15 cellular contexts compared by ENCODE assay signal in genomic region chr2:218407717-218408116, GRCh38. TPM values are rescaled to one million over a fixed set of nuclear protein-coding genes. Genes with fewer than 3 reads are reported as not detected.
DNase-seq lines count a peak whose midpoint lies in the region; ATAC-seq, FAIRE-seq and TF ChIP-seq lines count a peak whose summit lies in the region.
"Had no signal": no experiment of that assay in that cellular context is flagged by ENCODE, and none has a peak within 500 bp of the region (broad histone marks: within the 10 kb centered on the region; RNA-seq: fewer than 3 reads in every experiment).

No MANE protein-coding gene starts in this region.

- POLR2A ChIA-PET in HepG2 (lab: Yijun Ruan, JAX) = interaction anchor here (0.8 to 2.7 kb wide), 2 partner anchors 10 to 12 kb away, joined by 3 to 17 read pairs; partner anchors contain the start of gene VIL1

- H3K9ac ChIP-seq in HepG2 (ENCODE audit: insufficient read depth, low read depth, low read length) = no peak overlapping the region

- 73% methylated on average over 8 of the region's 8 CpGs for WGBS in HepG2 (ENCODE audit: low lambda C conversion rate)
- 93% methylated on average over 5 of the region's 8 CpGs for WGBS in right lobe of liver (ENCODE audit: insufficient coverage, low coverage, low lambda C conversion rate, missing lambda C conversion rate)

- no peak overlapping the region for H2AFZ ChIP-seq in HepG2 (ENCODE audit: low read length)

- H3K4me3 Mint-ChIP-seq in nephron = peak overlapping the region in 2 of 3 experiments; percentile 33 to 42

- intact Hi-C loops in HepG2 (cut with micrococcal nuclease; ENCODE audit: unreplicated experiment) (loop anchor here (2.0 kb wide), 1 partner anchor 37 kb away; no protein-coding TSS in a partner anchor), right lobe of liver (cut with DNase I) (loop anchor here (5.0 to 10.0 kb wide), 3 partner anchors 57 to 247 kb away; partner anchors contain the start of genes BCS1L (in 1 of the 2) and ZNF142 (in 1 of the 2)), ascending aorta (cut with DNase I) (loop anchor here (2.0 kb wide), 2 partner anchors 59 to 191 kb away; partner anchors contain the start of gene ARPC2)

- TF ChIP-seq EP300 in HepG2 (IDR thresholded peaks at IDR 0.05; ENCODE audit: low read depth in 2 of 2, low read length in 2 of 2) (no peak), HepG2 (CRISPR knock-in tag; IDR thresholded peaks at IDR 0.05; ENCODE audit: borderline replicate concordance) (no peak)

- in situ Hi-C loops in HepG2 (cut with HindIII; ENCODE audit: extremely low pct_ligation_motif_present, low pct_unique_long_range_greater_than_20kb) (loop anchor here (5.0 kb wide), 1 partner anchor 60 kb away; no protein-coding TSS in a partner anchor), GM13976 (cut with MboI; ENCODE audit: low sequenced_read_pairs, unreplicated experiment) (loop anchor here (25.0 kb wide), 2 partner anchors 230 to 430 kb away; partner anchors contain the start of gene PRKAG3)

- H3K27me3 Mint-ChIP-seq in nephron (ENCODE audit: low read depth) = no peaks in the 10 kb centered on the region

- peak overlapping the region; percentile 100 for H3K4me2 ChIP-seq in HepG2 (ENCODE audit: low read depth, low read length)

- no peaks in the 10 kb centered on the region for H3K9me3 ChIP-seq in HepG2 (ENCODE audit: low read length)
- no peaks in the 10 kb centered on the region for H3K9me3 ChIP-seq in right lobe of liver
- H3K9me3 ChIP-seq in ascending aorta = no peaks in the 10 kb centered on the region

- peak overlapping the region in 1 of 3 experiments; percentile 86; a peak in 1 of 6 replicates for H3K4me3 ChIP-seq in HepG2 (replicated peaks in 1 of 3; ENCODE audit: insufficient read depth in 1 of 3, low read depth in 2 of 3, low read length in 3 of 3)
- H3K4me3 ChIP-seq in right lobe of liver = no peak overlapping the region
- peak overlapping the region in 1 of 2 donors; percentile 65 for H3K4me3 ChIP-seq in ascending aorta

- H3K9me3 Mint-ChIP-seq in nephron = no peaks in the 10 kb centered on the region
- H3K9me3 Mint-ChIP-seq: activated naive CD8-positive, alpha-beta T cell treated with anti-CD3 and anti-CD28 coated beads for 36 hours; neural crest cell had no signal

- H4K20me1 ChIP-seq in HepG2 (ENCODE audit: insufficient read depth, low read length) = no peaks in the 10 kb centered on the region; the same call in 1 of the 2 replicates

- peaks cover 6% of the 10 kb centered on the region for H3K79me2 ChIP-seq in HepG2 (ENCODE audit: insufficient read depth, low read length)

- no peak for ATAC-seq in HepG2
- ATAC-seq in right lobe of liver = no peak
- ATAC-seq in GM21619 (IDR thresholded peaks at IDR 0.05; ENCODE audit: unreplicated experiment) = no peak

- no peak for TF ChIP-seq RAD21 in HepG2 (CRISPR knock-in tag; IDR thresholded peaks at IDR 0.05)

- H3K36me3 Mint-ChIP-seq in nephron (ENCODE audit: low read depth) = peaks cover 12% of the 10 kb centered on the region

- TF ChIP-seq POLR2A in HepG2 (IDR thresholded peaks at IDR 0.05; ENCODE audit: insufficient read depth in 1 of 2, low read depth in 2 of 2, low read length in 2 of 2) (peak in 1 of 2 experiments; percentile 1; a peak in 1 of 4 replicates), right lobe of liver (IDR thresholded peaks at IDR 0.05) (no peak)

- H3K4me1 Mint-ChIP-seq in nephron = peaks cover 43% of the 10 kb centered on the region

- CTCF ChIA-PET in HepG2 (lab: Yijun Ruan, JAX; ENCODE audit: low intra/inter-chr PET ratio, low total read pairs) = interaction anchor here (1.2 to 1.4 kb wide), 2 partner anchors 107 to 109 kb away, joined by 3 to 4 read pairs; no protein-coding TSS in a partner anchor

- no peak overlapping the region for H3K27ac ChIP-seq in HepG2 (ENCODE audit: extremely low read length, insufficient read depth, low read length)
- no peak overlapping the region for H3K27ac ChIP-seq in right lobe of liver
- peak overlapping the region; percentile 88 to 94 for H3K27ac ChIP-seq in ascending aorta

- TF ChIP-seq CTCF in HepG2 (CRISPR knock-in tag; IDR thresholded peaks at IDR 0.05) = no peak
- no peak for TF ChIP-seq CTCF in right lobe of liver (IDR thresholded peaks at IDR 0.05)
- TF ChIP-seq CTCF in ascending aorta (IDR thresholded peaks at IDR 0.05) = no peak
- no peak for TF ChIP-seq CTCF in nephron (IDR thresholded peaks at IDR 0.05; ENCODE audit: unreplicated experiment in 3 of 3)
- TF ChIP-seq CTCF in GM13976 (IDR thresholded peaks at IDR 0.05; ENCODE audit: borderline replicate concordance, control extremely low read depth, extremely low read depth, insufficient read depth, missing control alignments) = no peak

- H3K36me3 ChIP-seq in HepG2 (replicated peaks in 1 of 2; ENCODE audit: control insufficient read depth in 1 of 2, insufficient read depth in 2 of 2, low read length in 2 of 2) (peaks cover 10 to 20% of the 10 kb centered on the region in 2 experiments; a peak in 4 of 5 replicates), right lobe of liver (peaks cover 0 to 24% (median 10%) of the 10 kb centered on the region in 4 donors), ascending aorta (peaks cover 22 to 24% of the 10 kb centered on the region in 2 donors)

- H3K4me1 ChIP-seq in HepG2 (ENCODE audit: insufficient read depth, low read length) (peaks cover 50% of the 10 kb centered on the region), right lobe of liver (peaks cover 0 to 32% (median 14%) of the 10 kb centered on the region in 4 donors), ascending aorta (peaks cover 0 to 29% of the 10 kb centered on the region in 2 donors)

- no peak for FAIRE-seq in HepG2 (lab: Jason Lieb, UNC)
- FAIRE-seq: G401.6, islet of Langerhans had no signal

- no TSS peak for BruUV-seq in HepG2 (replicated peaks; lab: Mats Ljungman, UMichigan)

- H3K27me3 ChIP-seq in HepG2 (ENCODE audit: control insufficient read depth in 1 of 2, insufficient read depth in 2 of 2, low read length in 2 of 2) = no peaks in the 10 kb centered on the region
- H3K27me3 ChIP-seq in right lobe of liver = no peaks in the 10 kb centered on the region
- no peaks in the 10 kb centered on the region for H3K27me3 ChIP-seq in ascending aorta

- DNase-seq in HepG2 (ENCODE audit: low spot score) (no peak), right lobe of liver (no peak), ascending aorta (ENCODE audit: low spot score in 2 of 2) (no peak), NCI-H524 (lab: John Stamatoyannopoulos, UW) (no peak), SIG-M5 (lab: John Stamatoyannopoulos, UW) (no peak), GM13976 (ENCODE audit: low spot score) (no peak)
- DNase-seq: NCI-H1930; NK-92 treated with Interleukin-12 subunit alpha and Interleukin-12 subunit beta, amount 100 ng/mL, for 24 hours had no signal

- peak overlapping the region; percentile 95 to 98 (median 96) for H3K27ac Mint-ChIP-seq in nephron

RNA-seq across cellular contexts. Expression of gene CTDSP1, which starts 8.0 kb away (rescaled TPM):
- total RNA-seq in HepG2 (2016; rRNA removed; fragmentation: Illumina TruSeq; extraction: Trizol) = 78.5 and 91.0 TPM in 2 replicates
- 61.6 and 62.5 TPM in 2 replicates for total RNA-seq in HepG2 (2016; cell fraction: cytosol; rRNA removed; fragmentation: Illumina TruSeq; extraction: Trizol; ENCODE audit: low read depth)
- total RNA-seq in HepG2 (2016; cell fraction: insoluble cytoplasmic fraction; rRNA removed; fragmentation: Illumina TruSeq; extraction: Trizol) = 72.7 and 92.2 TPM in 2 replicates
- total RNA-seq in HepG2 (2016; cell fraction: membrane; rRNA removed; fragmentation: Illumina TruSeq; extraction: Trizol) = 98.7 and 108 TPM in 2 replicates
- 63.4 and 77.8 TPM in 2 replicates for total RNA-seq in HepG2 (2016; cell fraction: nucleus; rRNA removed; fragmentation: Illumina TruSeq; extraction: Trizol)
- polyA plus RNA-seq in HepG2 (2011; rRNA removed) = 268 and 270 TPM in 2 replicates
- polyA plus RNA-seq in HepG2 (2011; cell fraction: cytosol; rRNA removed) = 216 and 257 TPM in 2 replicates
- 595 and 749 TPM in 2 replicates for polyA plus RNA-seq in HepG2 (2011; cell fraction: nucleus; rRNA removed)
- polyA plus RNA-seq in HepG2 (2012) = 72.7 and 87.5 TPM in 2 replicates
- polyA plus RNA-seq in HepG2 (2016; cell fraction: cytosol; fragmentation: Illumina TruSeq; extraction: Trizol; ENCODE audit: low read depth) = 60.8 and 65.7 TPM in 2 replicates
- polyA plus RNA-seq in HepG2 (2016; cell fraction: insoluble cytoplasmic fraction; fragmentation: Illumina TruSeq; extraction: Trizol; ENCODE audit: low read depth) = 106 and 117 TPM in 2 replicates
- polyA plus RNA-seq in HepG2 (2016; cell fraction: membrane; fragmentation: Illumina TruSeq; extraction: Trizol; ENCODE audit: low read depth) = 114 and 123 TPM in 2 replicates
- polyA plus RNA-seq in HepG2 (2016; cell fraction: nucleus; fragmentation: Illumina TruSeq; extraction: Trizol; ENCODE audit: insufficient read depth, low read depth) = 131 and 137 TPM in 2 replicates
- 139 and 364 TPM in 2 replicates for polyA minus RNA-seq in HepG2 (2011; rRNA and poly(A)+ RNA removed; ENCODE audit: low replicate concordance)
- 88.3 and 92.0 TPM in 2 replicates for polyA minus RNA-seq in HepG2 (2011; cell fraction: cytosol; rRNA and poly(A)+ RNA removed)
- 159 and 160 TPM in 2 replicates for polyA minus RNA-seq in HepG2 (2011; cell fraction: nucleus; rRNA and poly(A)+ RNA removed)
- 10 to 100 TPM; 55.1 to 95.9 (median 75.6) TPM for total RNA-seq in right lobe of liver
- 144 TPM for total RNA-seq in ascending aorta

RNA-seq across cellular contexts. Expression of gene VIL1, which starts 11.2 kb away (rescaled TPM):
- total RNA-seq in HepG2 (2016; rRNA removed; fragmentation: Illumina TruSeq; extraction: Trizol) (301 and 337 TPM in 2 replicates), right lobe of liver (100 to 1,000 TPM in 1 of 6 experiments, 10 to 100 TPM in 2, 1 to 10 TPM in 3; 2.1 to 118 (median 19.1) TPM), ascending aorta (not detected)
- total RNA-seq in HepG2 (2016; cell fraction: cytosol; rRNA removed; fragmentation: Illumina TruSeq; extraction: Trizol; ENCODE audit: low read depth) = 59.0 and 67.7 TPM in 2 replicates
- total RNA-seq in HepG2 (2016; cell fraction: insoluble cytoplasmic fraction; rRNA removed; fragmentation: Illumina TruSeq; extraction: Trizol) = 281 and 313 TPM in 2 replicates
- total RNA-seq in HepG2 (2016; cell fraction: membrane; rRNA removed; fragmentation: Illumina TruSeq; extraction: Trizol) = 183 and 224 TPM in 2 replicates
- total RNA-seq in HepG2 (2016; cell fraction: nucleus; rRNA removed; fragmentation: Illumina TruSeq; extraction: Trizol) = 188 and 190 TPM in 2 replicates
- 287 and 352 TPM in 2 replicates for polyA plus RNA-seq in HepG2 (2011; rRNA removed)
- polyA plus RNA-seq in HepG2 (2011; cell fraction: cytosol; rRNA removed) = 169 and 211 TPM in 2 replicates
- polyA plus RNA-seq in HepG2 (2011; cell fraction: nucleus; rRNA removed) = 756 and 778 TPM in 2 replicates
- polyA plus RNA-seq in HepG2 (2012) = 201 and 249 TPM in 2 replicates
- polyA plus RNA-seq in HepG2 (2016; cell fraction: cytosol; fragmentation: Illumina TruSeq; extraction: Trizol; ENCODE audit: low read depth) = 85.6 and 100 TPM in 2 replicates
- 215 and 265 TPM in 2 replicates for polyA plus RNA-seq in HepG2 (2016; cell fraction: insoluble cytoplasmic fraction; fragmentation: Illumina TruSeq; extraction: Trizol; ENCODE audit: low read depth)
- 117 and 144 TPM in 2 replicates for polyA plus RNA-seq in HepG2 (2016; cell fraction: membrane; fragmentation: Illumina TruSeq; extraction: Trizol; ENCODE audit: low read depth)
- polyA plus RNA-seq in HepG2 (2016; cell fraction: nucleus; fragmentation: Illumina TruSeq; extraction: Trizol; ENCODE audit: insufficient read depth, low read depth) = 336 and 399 TPM in 2 replicates
- polyA minus RNA-seq in HepG2 (2011; rRNA and poly(A)+ RNA removed; ENCODE audit: low replicate concordance) = 0.19 and 699 TPM in 2 replicates
- 138 and 156 TPM in 2 replicates for polyA minus RNA-seq in HepG2 (2011; cell fraction: cytosol; rRNA and poly(A)+ RNA removed)
- 112 and 120 TPM in 2 replicates for polyA minus RNA-seq in HepG2 (2011; cell fraction: nucleus; rRNA and poly(A)+ RNA removed)
- total RNA-seq: activated CD8-positive, alpha-beta memory T cell treated with anti-CD3 and anti-CD28 coated beads for 36 hours; activated naive CD8-positive, alpha-beta T cell treated with anti-CD3 and anti-CD28 coated beads for 36 hours; neural crest cell had no signal

RNA-seq across cellular contexts. Expression of gene SLC11A1, which starts 25.6 kb away (rescaled TPM):
- total RNA-seq in HepG2 (2016; rRNA removed; fragmentation: Illumina TruSeq; extraction: Trizol) (0.21 and 0.33 TPM in 2 replicates), right lobe of liver (10 to 100 TPM in 3 of 6 experiments, 1 to 10 TPM in 3; 4.2 to 13.2 (median 11.0) TPM), ascending aorta (16.4 TPM)
- 0.26 and 0.51 TPM in 2 replicates for total RNA-seq in HepG2 (2016; cell fraction: cytosol; rRNA removed; fragmentation: Illumina TruSeq; extraction: Trizol; ENCODE audit: low read depth)
- 0.18 and 0.22 TPM in 2 replicates for total RNA-seq in HepG2 (2016; cell fraction: insoluble cytoplasmic fraction; rRNA removed; fragmentation: Illumina TruSeq; extraction: Trizol)
- 0.31 TPM in 2 replicates for total RNA-seq in HepG2 (2016; cell fraction: membrane; rRNA removed; fragmentation: Illumina TruSeq; extraction: Trizol)
- total RNA-seq in HepG2 (2016; cell fraction: nucleus; rRNA removed; fragmentation: Illumina TruSeq; extraction: Trizol) = 0.19 and 0.71 TPM in 2 replicates
- polyA plus RNA-seq in HepG2 (2011; rRNA removed) = 2.3 and 2.5 TPM in 2 replicates
- 1.1 and 1.2 TPM in 2 replicates for polyA plus RNA-seq in HepG2 (2011; cell fraction: cytosol; rRNA removed)
- 11.6 and 19.0 TPM in 2 replicates for polyA plus RNA-seq in HepG2 (2011; cell fraction: nucleus; rRNA removed)
- 1.5 and 3.8 TPM in 2 replicates for polyA plus RNA-seq in HepG2 (2012)
- 0.26 and 0.40 TPM in 2 replicates for polyA plus RNA-seq in HepG2 (2016; cell fraction: cytosol; fragmentation: Illumina TruSeq; extraction: Trizol; ENCODE audit: low read depth)
- 0.09 and 0.23 TPM in 2 replicates for polyA plus RNA-seq in HepG2 (2016; cell fraction: insoluble cytoplasmic fraction; fragmentation: Illumina TruSeq; extraction: Trizol; ENCODE audit: low read depth)
- 0.26 and 0.42 TPM in 2 replicates for polyA plus RNA-seq in HepG2 (2016; cell fraction: membrane; fragmentation: Illumina TruSeq; extraction: Trizol; ENCODE audit: low read depth)
- polyA plus RNA-seq in HepG2 (2016; cell fraction: nucleus; fragmentation: Illumina TruSeq; extraction: Trizol; ENCODE audit: insufficient read depth, low read depth) = 0.23 and 0.79 TPM in 2 replicates
- 0.14 and 2.9 TPM in 2 replicates for polyA minus RNA-seq in HepG2 (2011; rRNA and poly(A)+ RNA removed; ENCODE audit: low replicate concordance)
- 0.35 and 1.5 TPM in 2 replicates for polyA minus RNA-seq in HepG2 (2011; cell fraction: cytosol; rRNA and poly(A)+ RNA removed)
- 3.7 and 5.4 TPM in 2 replicates for polyA minus RNA-seq in HepG2 (2011; cell fraction: nucleus; rRNA and poly(A)+ RNA removed)

RNA-seq across cellular contexts. Expression of gene CATIP, which starts 51.1 kb away (rescaled TPM):
- total RNA-seq in HepG2 (2016; rRNA removed; fragmentation: Illumina TruSeq; extraction: Trizol) (0.22 TPM in 1 of 2 replicates, not detected in the other), right lobe of liver (not detected), ascending aorta (not detected)
- 0.35 TPM in 1 of 2 replicates, not detected in the other for total RNA-seq in HepG2 (2016; cell fraction: cytosol; rRNA removed; fragmentation: Illumina TruSeq; extraction: Trizol; ENCODE audit: low read depth)
- 0.15 TPM in 1 of 2 replicates, not detected in the other for total RNA-seq in HepG2 (2016; cell fraction: insoluble cytoplasmic fraction; rRNA removed; fragmentation: Illumina TruSeq; extraction: Trizol)
- total RNA-seq in HepG2 (2016; cell fraction: membrane; rRNA removed; fragmentation: Illumina TruSeq; extraction: Trizol) = 0.38 and 0.49 TPM in 2 replicates
- total RNA-seq in HepG2 (2016; cell fraction: nucleus; rRNA removed; fragmentation: Illumina TruSeq; extraction: Trizol) = not detected in 2 replicates
- polyA plus RNA-seq in HepG2 (2011; rRNA removed) = 0.07 and 0.09 TPM in 2 replicates
- 0.09 and 0.15 TPM in 2 replicates for polyA plus RNA-seq in HepG2 (2011; cell fraction: cytosol; rRNA removed)
- 0.48 and 0.87 TPM in 2 replicates for polyA plus RNA-seq in HepG2 (2011; cell fraction: nucleus; rRNA removed)
- polyA plus RNA-seq in HepG2 (2012) = 0.15 TPM in 1 of 2 replicates, not detected in the other
- polyA plus RNA-seq in HepG2 (2016; cell fraction: cytosol; fragmentation: Illumina TruSeq; extraction: Trizol; ENCODE audit: low read depth) = not detected in 2 replicates
- polyA plus RNA-seq in HepG2 (2016; cell fraction: insoluble cytoplasmic fraction; fragmentation: Illumina TruSeq; extraction: Trizol; ENCODE audit: low read depth) = not detected in 2 replicates
- polyA plus RNA-seq in HepG2 (2016; cell fraction: membrane; fragmentation: Illumina TruSeq; extraction: Trizol; ENCODE audit: low read depth) = not detected in 2 replicates
- not detected in 2 replicates for polyA plus RNA-seq in HepG2 (2016; cell fraction: nucleus; fragmentation: Illumina TruSeq; extraction: Trizol; ENCODE audit: insufficient read depth, low read depth)
- 0.36 TPM in 1 of 2 replicates, not detected in the other for polyA minus RNA-seq in HepG2 (2011; rRNA and poly(A)+ RNA removed; ENCODE audit: low replicate concordance)
- not detected in 2 replicates for polyA minus RNA-seq in HepG2 (2011; cell fraction: cytosol; rRNA and poly(A)+ RNA removed)
- polyA minus RNA-seq in HepG2 (2011; cell fraction: nucleus; rRNA and poly(A)+ RNA removed) = 1.4 TPM in 1 of 2 replicates, not detected in the other
- total RNA-seq: activated CD8-positive, alpha-beta memory T cell treated with anti-CD3 and anti-CD28 coated beads for 36 hours; activated naive CD8-positive, alpha-beta T cell treated with anti-CD3 and anti-CD28 coated beads for 36 hours; neural crest cell had no signal

Comparison
In these comparisons a context has a peak if more than half of its experiments do, and no peak if none do; other contexts are left out.
1. H3K27ac ChIP-seq: peak in ascending aorta (2 of 2); none in HepG2 (single experiment) and right lobe of liver (0 of 3).